In the genomic region with DNA sequence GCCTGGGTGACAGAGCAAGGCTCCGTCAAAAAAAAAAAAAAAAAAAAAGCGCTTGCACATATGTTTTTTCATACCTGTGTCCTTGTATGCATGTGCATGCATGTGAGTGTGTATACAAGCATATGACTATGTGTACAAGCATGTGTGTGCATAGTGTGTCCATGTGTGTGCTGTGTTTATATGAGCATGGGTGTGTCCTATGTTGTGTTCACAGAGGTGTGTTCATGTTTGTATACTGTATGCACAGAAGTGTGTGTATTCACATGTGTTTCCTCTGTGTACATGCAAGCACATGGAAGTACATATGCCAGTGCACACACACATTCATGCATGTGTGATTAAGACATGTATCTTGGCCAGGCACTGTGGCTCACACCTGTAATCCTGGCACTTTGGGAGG, we compare ENCODE assay signal across 25 cellular contexts.
"Had no signal": no experiment of that assay in that cellular context is flagged by ENCODE, and none has a peak within 500 bp of the region (broad histone marks: within the 10 kb centered on the region; RNA-seq: fewer than 3 reads in every experiment).

No MANE protein-coding gene starts in this region.

- DNase-seq: IMR-90, Karpas-422, KG1, MG63, NCI-H1092, NCI-H1105 treated with DMSO at 0.1 percent for 48 hours, NCI-H1417 treated with DMSO at 0.1 percent for 48 hours, NCI-H146, NCI-H1694 treated with DMSO at 0.1 percent for 48 hours, NCI-H2029, NCI-H2081 treated with DMSO at 0.1 percent for 48 hours, NCI-H2171, NCI-H226, NCI-H446, NCI-H510A, NCI-H524 treated with DMSO at 0.1 percent for 48 hours, NCI-H69, NCI-H774, Right ventricle myocardium superior, RPMI8226, SIG-M5, SW 1271 had no signal

- FAIRE-seq: RCC 7860 had no signal

- H3K27ac ChIP-seq: SJSA1, SK-N-MC had no signal

- H3K9me3 ChIP-seq: MG63, SJSA1 had no signal

- H3K27me3 ChIP-seq: MG63, SJSA1 had no signal

- H3K4me3 ChIP-seq: MG63, SJSA1, SK-N-MC had no signal
